1 cellular context compared by ENCODE assay signal in the genomic region with DNA sequence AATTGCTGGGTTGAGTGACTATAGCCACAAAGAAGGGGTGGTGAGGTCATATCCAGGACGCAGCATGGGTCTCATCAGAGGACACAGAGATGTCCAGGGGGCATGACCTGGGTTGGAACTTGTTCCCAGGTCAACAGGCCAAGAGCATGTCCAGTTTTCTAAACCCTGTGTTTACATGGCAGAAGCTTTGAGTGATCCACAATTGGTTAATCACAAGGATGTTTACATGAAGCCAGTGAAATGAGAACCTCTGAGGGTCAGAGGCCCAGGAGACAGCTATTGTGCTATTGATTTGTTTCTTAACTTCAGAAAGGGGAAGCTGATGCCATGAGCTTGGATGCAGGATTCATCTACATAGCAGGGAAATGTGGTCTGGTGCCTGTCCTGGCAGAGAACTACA.
A peak's percentile ranks its signal among the peaks of the same experiment; 100 is the strongest.
TF ChIP-seq lines count a peak whose summit lies in the region.

No MANE protein-coding gene starts in this region.

TF ChIP-seq in HepG2, 621 proteins besides CTCF, POLR2A, EP300 and RAD21 (continued from another document and continues in another):
- TF ChIP-seq, protein P1, sequence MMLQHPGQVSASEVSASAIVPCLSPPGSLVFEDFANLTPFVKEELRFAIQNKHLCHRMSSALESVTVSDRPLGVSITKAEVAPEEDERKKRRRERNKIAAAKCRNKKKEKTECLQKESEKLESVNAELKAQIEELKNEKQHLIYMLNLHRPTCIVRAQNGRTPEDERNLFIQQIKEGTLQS (CRISPR knock-in tag; IDR thresholded peaks at IDR 0.05), result no peak
- TF ChIP-seq, protein P2, sequence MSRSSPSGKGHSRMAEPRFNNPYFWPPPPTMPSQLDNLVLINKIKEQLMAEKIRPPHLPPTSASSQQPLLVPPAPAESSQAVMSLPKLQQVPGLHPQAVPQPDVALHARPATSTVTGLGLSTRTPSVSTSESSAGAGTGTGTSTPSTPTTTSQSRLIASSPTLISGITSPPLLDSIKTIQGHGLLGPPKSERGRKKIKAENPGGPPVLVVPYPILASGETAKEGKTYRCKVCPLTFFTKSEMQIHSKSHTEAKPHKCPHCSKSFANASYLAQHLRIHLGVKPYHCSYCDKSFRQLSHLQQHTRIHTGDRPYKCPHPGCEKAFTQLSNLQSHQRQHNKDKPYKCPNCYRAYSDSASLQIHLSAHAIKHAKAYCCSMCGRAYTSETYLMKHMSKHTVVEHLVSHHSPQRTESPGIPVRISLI (CRISPR knock-in tag; IDR thresholded peaks at IDR 0.05; ENCODE audit: borderline replicate concordance), result no peak
- no peak for TF ChIP-seq ELF4 (CRISPR knock-in tag; IDR thresholded peaks at IDR 0.05; ENCODE audit: borderline replicate concordance)
- no peak for TF ChIP-seq ZIK1 (CRISPR knock-in tag; IDR thresholded peaks at IDR 0.05; ENCODE audit: borderline replicate concordance, low read depth)
- TF ChIP-seq ZNF782 (CRISPR knock-in tag; IDR thresholded peaks at IDR 0.05; ENCODE audit: borderline replicate concordance), result no peak
- TF ChIP-seq ZNF136 (CRISPR knock-in tag; IDR thresholded peaks at IDR 0.05; ENCODE audit: low read depth), result no peak
- TF ChIP-seq, protein P3, sequence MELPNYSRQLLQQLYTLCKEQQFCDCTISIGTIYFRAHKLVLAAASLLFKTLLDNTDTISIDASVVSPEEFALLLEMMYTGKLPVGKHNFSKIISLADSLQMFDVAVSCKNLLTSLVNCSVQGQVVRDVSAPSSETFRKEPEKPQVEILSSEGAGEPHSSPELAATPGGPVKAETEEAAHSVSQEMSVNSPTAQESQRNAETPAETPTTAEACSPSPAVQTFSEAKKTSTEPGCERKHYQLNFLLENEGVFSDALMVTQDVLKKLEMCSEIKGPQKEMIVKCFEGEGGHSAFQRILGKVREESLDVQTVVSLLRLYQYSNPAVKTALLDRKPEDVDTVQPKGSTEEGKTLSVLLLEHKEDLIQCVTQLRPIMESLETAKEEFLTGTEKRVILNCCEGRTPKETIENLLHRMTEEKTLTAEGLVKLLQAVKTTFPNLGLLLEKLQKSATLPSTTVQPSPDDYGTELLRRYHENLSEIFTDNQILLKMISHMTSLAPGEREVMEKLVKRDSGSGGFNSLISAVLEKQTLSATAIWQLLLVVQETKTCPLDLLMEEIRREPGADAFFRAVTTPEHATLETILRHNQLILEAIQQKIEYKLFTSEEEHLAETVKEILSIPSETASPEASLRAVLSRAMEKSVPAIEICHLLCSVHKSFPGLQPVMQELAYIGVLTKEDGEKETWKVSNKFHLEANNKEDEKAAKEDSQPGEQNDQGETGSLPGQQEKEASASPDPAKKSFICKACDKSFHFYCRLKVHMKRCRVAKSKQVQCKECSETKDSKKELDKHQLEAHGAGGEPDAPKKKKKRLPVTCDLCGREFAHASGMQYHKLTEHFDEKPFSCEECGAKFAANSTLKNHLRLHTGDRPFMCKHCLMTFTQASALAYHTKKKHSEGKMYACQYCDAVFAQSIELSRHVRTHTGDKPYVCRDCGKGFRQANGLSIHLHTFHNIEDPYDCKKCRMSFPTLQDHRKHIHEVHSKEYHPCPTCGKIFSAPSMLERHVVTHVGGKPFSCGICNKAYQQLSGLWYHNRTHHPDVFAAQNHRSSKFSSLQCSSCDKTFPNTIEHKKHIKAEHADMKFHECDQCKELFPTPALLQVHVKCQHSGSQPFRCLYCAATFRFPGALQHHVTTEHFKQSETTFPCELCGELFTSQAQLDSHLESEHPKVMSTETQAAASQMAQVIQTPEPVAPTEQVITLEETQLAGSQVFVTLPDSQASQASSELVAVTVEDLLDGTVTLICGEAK (IDR thresholded peaks at IDR 0.05), result no peak
- TF ChIP-seq, protein P3 (CRISPR knock-in tag; IDR thresholded peaks at IDR 0.05), result no peak; the same call in 1 of the 2 replicates
- TF ChIP-seq SATB2 (CRISPR knock-in tag; IDR thresholded peaks at IDR 0.05), result no peak
- TF ChIP-seq, protein P4, sequence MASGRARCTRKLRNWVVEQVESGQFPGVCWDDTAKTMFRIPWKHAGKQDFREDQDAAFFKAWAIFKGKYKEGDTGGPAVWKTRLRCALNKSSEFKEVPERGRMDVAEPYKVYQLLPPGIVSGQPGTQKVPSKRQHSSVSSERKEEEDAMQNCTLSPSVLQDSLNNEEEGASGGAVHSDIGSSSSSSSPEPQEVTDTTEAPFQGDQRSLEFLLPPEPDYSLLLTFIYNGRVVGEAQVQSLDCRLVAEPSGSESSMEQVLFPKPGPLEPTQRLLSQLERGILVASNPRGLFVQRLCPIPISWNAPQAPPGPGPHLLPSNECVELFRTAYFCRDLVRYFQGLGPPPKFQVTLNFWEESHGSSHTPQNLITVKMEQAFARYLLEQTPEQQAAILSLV (CRISPR knock-in tag; IDR thresholded peaks at IDR 0.05; ENCODE audit: borderline replicate concordance), result no peak
- TF ChIP-seq ATF1 (CRISPR knock-in tag; IDR thresholded peaks at IDR 0.05), result no peak
- TF ChIP-seq MEIS2 (CRISPR knock-in tag; IDR thresholded peaks at IDR 0.05), result peak; percentile 65; the same call in 1 of the 2 replicates
- TF ChIP-seq TSC22D2 (CRISPR knock-in tag; IDR thresholded peaks at IDR 0.05; ENCODE audit: borderline replicate concordance), result no peak
- no peak for TF ChIP-seq ZNF205 (CRISPR knock-in tag; IDR thresholded peaks at IDR 0.05)
- TF ChIP-seq ZNF747 (CRISPR knock-in tag; IDR thresholded peaks at IDR 0.05; ENCODE audit: borderline replicate concordance), result no peak
- no peak for TF ChIP-seq ZNF570 (CRISPR knock-in tag; IDR thresholded peaks at IDR 0.05; ENCODE audit: borderline replicate concordance)
- TF ChIP-seq, protein P5, sequence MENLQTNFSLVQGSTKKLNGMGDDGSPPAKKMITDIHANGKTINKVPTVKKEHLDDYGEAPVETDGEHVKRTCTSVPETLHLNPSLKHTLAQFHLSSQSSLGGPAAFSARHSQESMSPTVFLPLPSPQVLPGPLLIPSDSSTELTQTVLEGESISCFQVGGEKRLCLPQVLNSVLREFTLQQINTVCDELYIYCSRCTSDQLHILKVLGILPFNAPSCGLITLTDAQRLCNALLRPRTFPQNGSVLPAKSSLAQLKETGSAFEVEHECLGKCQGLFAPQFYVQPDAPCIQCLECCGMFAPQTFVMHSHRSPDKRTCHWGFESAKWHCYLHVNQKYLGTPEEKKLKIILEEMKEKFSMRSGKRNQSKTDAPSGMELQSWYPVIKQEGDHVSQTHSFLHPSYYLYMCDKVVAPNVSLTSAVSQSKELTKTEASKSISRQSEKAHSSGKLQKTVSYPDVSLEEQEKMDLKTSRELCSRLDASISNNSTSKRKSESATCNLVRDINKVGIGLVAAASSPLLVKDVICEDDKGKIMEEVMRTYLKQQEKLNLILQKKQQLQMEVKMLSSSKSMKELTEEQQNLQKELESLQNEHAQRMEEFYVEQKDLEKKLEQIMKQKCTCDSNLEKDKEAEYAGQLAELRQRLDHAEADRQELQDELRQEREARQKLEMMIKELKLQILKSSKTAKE (CRISPR knock-in tag; IDR thresholded peaks at IDR 0.05; ENCODE audit: borderline replicate concordance), result peak; percentile 80
- no peak for TF ChIP-seq ATF7-NPFF (CRISPR knock-in tag; IDR thresholded peaks at IDR 0.05; ENCODE audit: low read depth)
- TF ChIP-seq NFIB (CRISPR knock-in tag; IDR thresholded peaks at IDR 0.05; ENCODE audit: borderline replicate concordance), result no peak
- TF ChIP-seq BCL6 (CRISPR knock-in tag; IDR thresholded peaks at IDR 0.05), result peak; percentile 83
- TF ChIP-seq, protein P6, sequence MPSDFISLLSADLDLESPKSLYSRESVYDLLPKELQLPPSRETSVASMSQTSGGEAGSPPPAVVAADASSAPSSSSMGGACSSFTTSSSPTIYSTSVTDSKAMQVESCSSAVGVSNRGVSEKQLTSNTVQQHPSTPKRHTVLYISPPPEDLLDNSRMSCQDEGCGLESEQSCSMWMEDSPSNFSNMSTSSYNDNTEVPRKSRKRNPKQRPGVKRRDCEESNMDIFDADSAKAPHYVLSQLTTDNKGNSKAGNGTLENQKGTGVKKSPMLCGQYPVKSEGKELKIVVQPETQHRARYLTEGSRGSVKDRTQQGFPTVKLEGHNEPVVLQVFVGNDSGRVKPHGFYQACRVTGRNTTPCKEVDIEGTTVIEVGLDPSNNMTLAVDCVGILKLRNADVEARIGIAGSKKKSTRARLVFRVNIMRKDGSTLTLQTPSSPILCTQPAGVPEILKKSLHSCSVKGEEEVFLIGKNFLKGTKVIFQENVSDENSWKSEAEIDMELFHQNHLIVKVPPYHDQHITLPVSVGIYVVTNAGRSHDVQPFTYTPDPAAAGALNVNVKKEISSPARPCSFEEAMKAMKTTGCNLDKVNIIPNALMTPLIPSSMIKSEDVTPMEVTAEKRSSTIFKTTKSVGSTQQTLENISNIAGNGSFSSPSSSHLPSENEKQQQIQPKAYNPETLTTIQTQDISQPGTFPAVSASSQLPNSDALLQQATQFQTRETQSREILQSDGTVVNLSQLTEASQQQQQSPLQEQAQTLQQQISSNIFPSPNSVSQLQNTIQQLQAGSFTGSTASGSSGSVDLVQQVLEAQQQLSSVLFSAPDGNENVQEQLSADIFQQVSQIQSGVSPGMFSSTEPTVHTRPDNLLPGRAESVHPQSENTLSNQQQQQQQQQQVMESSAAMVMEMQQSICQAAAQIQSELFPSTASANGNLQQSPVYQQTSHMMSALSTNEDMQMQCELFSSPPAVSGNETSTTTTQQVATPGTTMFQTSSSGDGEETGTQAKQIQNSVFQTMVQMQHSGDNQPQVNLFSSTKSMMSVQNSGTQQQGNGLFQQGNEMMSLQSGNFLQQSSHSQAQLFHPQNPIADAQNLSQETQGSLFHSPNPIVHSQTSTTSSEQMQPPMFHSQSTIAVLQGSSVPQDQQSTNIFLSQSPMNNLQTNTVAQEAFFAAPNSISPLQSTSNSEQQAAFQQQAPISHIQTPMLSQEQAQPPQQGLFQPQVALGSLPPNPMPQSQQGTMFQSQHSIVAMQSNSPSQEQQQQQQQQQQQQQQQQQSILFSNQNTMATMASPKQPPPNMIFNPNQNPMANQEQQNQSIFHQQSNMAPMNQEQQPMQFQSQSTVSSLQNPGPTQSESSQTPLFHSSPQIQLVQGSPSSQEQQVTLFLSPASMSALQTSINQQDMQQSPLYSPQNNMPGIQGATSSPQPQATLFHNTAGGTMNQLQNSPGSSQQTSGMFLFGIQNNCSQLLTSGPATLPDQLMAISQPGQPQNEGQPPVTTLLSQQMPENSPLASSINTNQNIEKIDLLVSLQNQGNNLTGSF (CRISPR knock-in tag; IDR thresholded peaks at IDR 0.05), result no peak
- TF ChIP-seq, protein P7, sequence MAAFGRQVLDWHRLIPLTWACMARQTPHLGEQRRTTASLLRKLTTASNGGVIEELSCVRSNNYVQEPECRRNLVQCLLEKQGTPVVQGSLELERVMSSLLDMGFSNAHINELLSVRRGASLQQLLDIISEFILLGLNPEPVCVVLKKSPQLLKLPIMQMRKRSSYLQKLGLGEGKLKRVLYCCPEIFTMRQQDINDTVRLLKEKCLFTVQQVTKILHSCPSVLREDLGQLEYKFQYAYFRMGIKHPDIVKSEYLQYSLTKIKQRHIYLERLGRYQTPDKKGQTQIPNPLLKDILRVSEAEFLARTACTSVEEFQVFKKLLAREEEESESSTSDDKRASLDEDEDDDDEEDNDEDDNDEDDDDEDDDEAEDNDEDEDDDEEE (CRISPR knock-in tag; IDR thresholded peaks at IDR 0.05), result no peak
- TF ChIP-seq, protein P8, sequence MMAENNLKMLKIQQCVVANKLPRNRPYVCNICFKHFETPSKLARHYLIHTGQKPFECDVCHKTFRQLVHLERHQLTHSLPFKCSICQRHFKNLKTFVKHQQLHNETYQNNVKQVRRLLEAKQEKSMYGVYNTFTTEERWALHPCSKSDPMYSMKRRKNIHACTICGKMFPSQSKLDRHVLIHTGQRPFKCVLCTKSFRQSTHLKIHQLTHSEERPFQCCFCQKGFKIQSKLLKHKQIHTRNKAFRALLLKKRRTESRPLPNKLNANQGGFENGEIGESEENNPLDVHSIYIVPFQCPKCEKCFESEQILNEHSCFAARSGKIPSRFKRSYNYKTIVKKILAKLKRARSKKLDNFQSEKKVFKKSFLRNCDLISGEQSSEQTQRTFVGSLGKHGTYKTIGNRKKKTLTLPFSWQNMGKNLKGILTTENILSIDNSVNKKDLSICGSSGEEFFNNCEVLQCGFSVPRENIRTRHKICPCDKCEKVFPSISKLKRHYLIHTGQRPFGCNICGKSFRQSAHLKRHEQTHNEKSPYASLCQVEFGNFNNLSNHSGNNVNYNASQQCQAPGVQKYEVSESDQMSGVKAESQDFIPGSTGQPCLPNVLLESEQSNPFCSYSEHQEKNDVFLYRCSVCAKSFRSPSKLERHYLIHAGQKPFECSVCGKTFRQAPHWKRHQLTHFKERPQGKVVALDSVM (CRISPR knock-in tag; IDR thresholded peaks at IDR 0.05), result no peak
- peak; percentile 73; the same call in 1 of the 2 replicates for TF ChIP-seq ZMAT3 (CRISPR knock-in tag; conservative IDR thresholded peaks at IDR 0.05)
- TF ChIP-seq, protein P9, sequence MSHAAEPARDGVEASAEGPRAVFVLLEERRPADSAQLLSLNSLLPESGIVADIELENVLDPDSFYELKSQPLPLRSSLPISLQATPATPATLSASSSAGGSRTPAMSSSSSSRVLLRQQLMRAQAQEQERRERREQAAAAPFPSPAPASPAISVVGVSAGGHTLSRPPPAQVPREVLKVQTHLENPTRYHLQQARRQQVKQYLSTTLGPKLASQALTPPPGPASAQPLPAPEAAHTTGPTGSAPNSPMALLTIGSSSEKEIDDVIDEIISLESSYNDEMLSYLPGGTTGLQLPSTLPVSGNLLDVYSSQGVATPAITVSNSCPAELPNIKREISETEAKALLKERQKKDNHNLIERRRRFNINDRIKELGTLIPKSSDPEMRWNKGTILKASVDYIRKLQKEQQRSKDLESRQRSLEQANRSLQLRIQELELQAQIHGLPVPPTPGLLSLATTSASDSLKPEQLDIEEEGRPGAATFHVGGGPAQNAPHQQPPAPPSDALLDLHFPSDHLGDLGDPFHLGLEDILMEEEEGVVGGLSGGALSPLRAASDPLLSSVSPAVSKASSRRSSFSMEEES (CRISPR knock-in tag; IDR thresholded peaks at IDR 0.05), result peak; percentile 34; the same call in 1 of the 2 replicates
